28 cellular contexts compared by ENCODE assay signal in genomic region chr18:79870369-79871025, GRCh38.
DNase-seq lines count a peak whose midpoint lies in the region; ATAC-seq, FAIRE-seq and TF ChIP-seq lines count a peak whose summit lies in the region.
"Had no signal": no experiment of that assay in that cellular context is flagged by ENCODE, and none has a peak within 500 bp of the region (broad histone marks: within the 10 kb centered on the region; RNA-seq: fewer than 3 reads in every experiment).

No MANE protein-coding gene starts in this region.

- H3K79me2 ChIP-seq in SK-N-SH (ENCODE audit: insufficient read depth) = no peaks in the 10 kb centered on the region

- H3K27me3 ChIP-seq in SK-N-SH (ENCODE audit: insufficient read depth) (peaks cover 49% of the 10 kb centered on the region), dorsolateral prefrontal cortex (peaks cover 0 to 28% (median 0%) of the 10 kb centered on the region in 45 donors), pancreas (no peaks in the 10 kb centered on the region)
- H3K27me3 ChIP-seq: ovary, right lobe of liver had no signal

- no peaks in the 10 kb centered on the region for H4K20me1 ChIP-seq in SK-N-SH (ENCODE audit: insufficient read depth)

- TF ChIP-seq CTCF in SK-N-SH (IDR thresholded peaks at IDR 0.05) (no peak), dorsolateral prefrontal cortex (IDR thresholded peaks at IDR 0.05 in 54 of 56, conservative IDR thresholded peaks at IDR 0.05 in 2 of 56; ENCODE audit: low read depth in 1 of 56, partially characterized antibody in 56 of 56) (no peak), pancreas (IDR thresholded peaks at IDR 0.05) (no peak)

- no peak for FAIRE-seq in pancreas (lab: Jason Lieb, UNC)
- FAIRE-seq: astrocyte, keratinocyte had no signal

- H3K9me3 ChIP-seq in SK-N-SH (no peaks in the 10 kb centered on the region), pancreas (no peaks in the 10 kb centered on the region)
- H3K9me3 ChIP-seq: esophagus muscularis mucosa, gastrocnemius medialis, ovary, right lobe of liver, upper lobe of right lung had no signal

- no peak for TF ChIP-seq EP300 in SK-N-SH (IDR thresholded peaks at IDR 0.05; ENCODE audit: borderline replicate concordance in 1 of 2, low read depth in 1 of 2, low read length in 1 of 2)

- intact Hi-C loops in dorsolateral prefrontal cortex (cut with DNase I) = no loop called here
- intact Hi-C loops in pancreas (cut with DNase I) = no loop called here

- H3K4me1 ChIP-seq in SK-N-SH (ENCODE audit: control insufficient read depth in 1 of 2, insufficient read depth in 2 of 2, low read depth in 1 of 2, low read length in 1 of 2) = no peaks in the 10 kb centered on the region
- H3K4me1 ChIP-seq in pancreas = no peaks in the 10 kb centered on the region
- H3K4me1 ChIP-seq: gastrocnemius medialis, right lobe of liver, upper lobe of right lung had no signal

- DNase-seq in SK-N-SH (peak; percentile 41), D341Med (ENCODE audit: low spot score) (peak; percentile 41), dorsolateral prefrontal cortex (peak in 9 of 10 donors; percentile 12 to 76 (median 61)), pancreas (peak in 3 of 6 donors; percentile 56 to 63 (median 61)), LoVo (ENCODE audit: low spot score) (no peak), NCI-H1417 treated with DMSO at 0.1 percent for 48 hours (lab: John Stamatoyannopoulos, UW) (no peak), NCI-H82 treated with DMSO at 0.1 percent for 48 hours (lab: John Stamatoyannopoulos, UW; ENCODE audit: unreplicated experiment) (no peak)
- DNase-seq: ACHN; activated CD8-positive, alpha-beta T cell treated with anti-CD3 and anti-CD28 coated beads, Interleukin-2, amount 10 ng/mL, durations not matched to agents 7 days and 5 days; activated T-cell treated with anti-CD3 and anti-CD28 coated beads, Interleukin-2, amount 50 U/mL, for 4 hours; CD4-positive, CD25-positive, alpha-beta regulatory T cell; cerebellar nuclear complex; effector memory CD8-positive, alpha-beta T cell; gastrocnemius medialis; GOT3; Karpas-422; naive B cell; NCI-H1048; NCI-H2107; NCI-H526; stimulated activated CD4-positive, alpha-beta T cell treated with anti-CD3 and anti-CD28 coated beads, Interleukin-15, amount 100 ng/mL, for 24 hours had no signal

- H3K4me2 ChIP-seq in SK-N-SH = no peak overlapping the region

- CTCF ChIA-PET in SK-N-SH (lab: Yijun Ruan, JAX) = no interaction called here

- no peak overlapping the region for H2AFZ ChIP-seq in SK-N-SH (ENCODE audit: low read depth)

- no peak overlapping the region for H3K4me3 ChIP-seq in SK-N-SH (ENCODE audit: low read depth in 2 of 2, low read length in 1 of 2)
- H3K4me3 ChIP-seq in dorsolateral prefrontal cortex = no peak overlapping the region
- H3K4me3 ChIP-seq in pancreas = no peak overlapping the region
- H3K4me3 ChIP-seq: esophagus muscularis mucosa, gastrocnemius medialis, ovary, right lobe of liver, upper lobe of right lung had no signal

- no peak for ATAC-seq in SK-N-SH treated with all-trans-retinoic acid at 6 μM for 48 hours
- peak in 3 of 4 donors; percentile 60 to 71 (median 66) for ATAC-seq in pancreas
- ATAC-seq: activated CD8-positive, alpha-beta T cell treated with anti-CD3 and anti-CD28 coated beads, Interleukin-2, amount 10 ng/mL, durations not matched to agents 7 days and 5 days; activated T-cell treated with anti-CD3 and anti-CD28 coated beads, Interleukin-2, amount 50 U/mL, for 4 hours; effector memory CD8-positive, alpha-beta T cell; gastrocnemius medialis; right lobe of liver; upper lobe of right lung had no signal

- 16% methylated on average over 13 of the region's 17 CpGs for WGBS in SK-N-SH (ENCODE audit: low lambda C conversion rate)
- 55 to 59% methylated on average over 17 of the region's 17 CpGs for WGBS in pancreas, 2 donors

- H3F3A ChIP-seq in SK-N-SH (replicated peaks; ENCODE audit: insufficient read depth) = no peaks in the 10 kb centered on the region

- POLR2A ChIA-PET in SK-N-SH (lab: Yijun Ruan, JAX) = interaction anchor here (0.6 kb wide), 1 partner anchor 13 kb away, joined by 3 read pairs; no protein-coding TSS in a partner anchor

- no peaks in the 10 kb centered on the region for H3K36me3 ChIP-seq in SK-N-SH (replicated peaks in 1 of 2; ENCODE audit: control insufficient read depth in 1 of 2, insufficient read depth in 2 of 2, low read length in 1 of 2)
- H3K36me3 ChIP-seq in pancreas = no peaks in the 10 kb centered on the region
- H3K36me3 ChIP-seq: esophagus muscularis mucosa, gastrocnemius medialis, ovary, right lobe of liver, upper lobe of right lung had no signal

- H3K27ac ChIP-seq in SK-N-SH (ENCODE audit: low read depth in 2 of 2, low read length in 1 of 2) (no peak overlapping the region), dorsolateral prefrontal cortex (peak overlapping the region in 7 of 59 donors; percentile 10 to 48 (median 18)), pancreas (no peak overlapping the region)
- H3K27ac ChIP-seq: esophagus muscularis mucosa, gastrocnemius medialis, ovary, right lobe of liver, upper lobe of right lung had no signal

- no peak overlapping the region for H3K9ac ChIP-seq in SK-N-SH

- H3K9me2 ChIP-seq in SK-N-SH = no peaks in the 10 kb centered on the region

- TF ChIP-seq RAD21 in SK-N-SH (IDR thresholded peaks at IDR 0.05; ENCODE audit: low read length) = no peak

TF ChIP-seq in SK-N-SH, 30 proteins besides CTCF, POLR2A, EP300 and RAD21:
- TF ChIP-seq SMC3 (IDR thresholded peaks at IDR 0.05; ENCODE audit: low read depth, low read length) = no peak
- no peak for TF ChIP-seq RCOR1 (IDR thresholded peaks at IDR 0.05; ENCODE audit: low read length)
- no peak for TF ChIP-seq TEAD4 (IDR thresholded peaks at IDR 0.05; ENCODE audit: borderline replicate concordance, insufficient read depth)
- TF ChIP-seq MXI1 (IDR thresholded peaks at IDR 0.05; ENCODE audit: low read depth, low read length) = no peak
- no peak for TF ChIP-seq MEF2A (IDR thresholded peaks at IDR 0.05; ENCODE audit: borderline replicate concordance, low read depth)
- no peak for TF ChIP-seq RXRA (IDR thresholded peaks at IDR 0.05; ENCODE audit: borderline replicate concordance, low read depth)

TF ChIP-seq in SK-N-SH treated with all-trans-retinoic acid at 6 μM for 48 hours, 23 proteins besides CTCF, POLR2A, EP300 and RAD21 (continues in another document):
- no peak for TF ChIP-seq ZNF70 (CRISPR knock-in tag; IDR thresholded peaks at IDR 0.05)
- TF ChIP-seq TOX (CRISPR knock-in tag; IDR thresholded peaks at IDR 0.05; ENCODE audit: borderline replicate concordance) = no peak
- no peak for TF ChIP-seq OSR1 (CRISPR knock-in tag; IDR thresholded peaks at IDR 0.05)
- TF ChIP-seq ZNF8 (CRISPR knock-in tag; IDR thresholded peaks at IDR 0.05) = no peak
- no peak for TF ChIP-seq ISL1 (CRISPR knock-in tag; IDR thresholded peaks at IDR 0.05)
- no peak for TF ChIP-seq TCF4 (CRISPR knock-in tag; IDR thresholded peaks at IDR 0.05; ENCODE audit: borderline replicate concordance)
- TF ChIP-seq ZFP3 (CRISPR knock-in tag; IDR thresholded peaks at IDR 0.05) = no peak
- TF ChIP-seq POU6F1 (CRISPR knock-in tag; IDR thresholded peaks at IDR 0.05; ENCODE audit: borderline replicate concordance, low read depth) = no peak
- TF ChIP-seq CSRNP3 (CRISPR knock-in tag; IDR thresholded peaks at IDR 0.05) = no peak
- TF ChIP-seq PATZ1 (CRISPR knock-in tag; IDR thresholded peaks at IDR 0.05; ENCODE audit: borderline replicate concordance) = no peak
- TF ChIP-seq RARB (CRISPR knock-in tag; IDR thresholded peaks at IDR 0.05) = no peak
- TF ChIP-seq ARNTL (CRISPR knock-in tag; IDR thresholded peaks at IDR 0.05; ENCODE audit: borderline replicate concordance, low read depth) = no peak

Comparison
In these comparisons a context has a peak if more than half of its experiments do, and no peak if none do; other contexts are left out.
1. DNase-seq: peak in SK-N-SH (single experiment), D341Med (single experiment) and dorsolateral prefrontal cortex (9 of 10); none in LoVo (single experiment), NCI-H1417 treated with DMSO at 0.1 percent for 48 hours (single experiment) and NCI-H82 treated with DMSO at 0.1 percent for 48 hours (single experiment).